Comparison of ENCODE assay signal across 8 cellular contexts in the genomic region with DNA sequence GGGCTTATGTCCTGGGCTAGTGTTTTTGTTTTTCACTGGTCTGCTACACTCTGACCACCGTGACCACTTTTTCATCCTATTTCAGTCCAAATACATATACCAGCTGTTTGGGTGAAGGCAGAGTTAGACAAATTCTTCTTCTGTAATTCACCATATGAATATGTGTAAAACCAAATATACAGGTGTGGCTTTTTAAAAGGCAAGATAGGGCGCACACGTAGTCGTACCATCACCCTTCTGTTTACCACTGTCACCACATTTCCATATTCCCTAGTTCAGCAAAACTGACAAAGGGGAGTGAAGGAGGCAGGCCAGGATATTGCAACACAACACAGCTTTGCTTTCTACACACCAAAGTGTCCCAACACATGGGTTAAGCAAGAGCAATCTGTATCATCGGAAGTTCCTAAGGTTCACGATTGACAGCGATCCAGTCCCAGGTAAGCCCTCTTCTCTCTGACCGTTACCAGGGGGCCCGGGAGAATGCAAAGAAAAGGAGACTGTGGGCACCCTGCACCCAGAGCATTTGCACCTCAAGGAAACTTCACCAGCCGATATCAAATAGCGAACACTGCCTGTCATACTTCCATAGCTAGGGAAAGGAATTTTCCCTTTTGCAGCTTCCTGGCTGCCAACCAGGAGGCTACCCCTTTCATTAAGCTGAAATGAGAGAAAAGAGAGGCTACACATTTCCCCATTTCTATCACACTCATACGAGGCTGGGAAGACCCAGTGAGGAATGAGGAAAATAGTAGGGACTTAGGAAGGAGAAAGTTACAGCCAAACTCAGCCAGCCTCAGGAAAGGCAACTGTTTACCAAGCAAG. TPM values are rescaled to one million over a fixed set of nuclear protein-coding genes. Genes with fewer than 3 reads are reported as not detected.
DNase-seq lines count a peak whose midpoint lies in the region; ATAC-seq and TF ChIP-seq lines count a peak whose summit lies in the region.

No MANE protein-coding gene starts in this region.

- no peak for TF ChIP-seq RAD21 in IMR-90 (IDR thresholded peaks at IDR 0.05; ENCODE audit: low read length)

- CTCF ChIA-PET in IMR-90 (lab: Yijun Ruan, JAX) = interaction anchor here (0.6 to 1.1 kb wide), 2 partner anchors 14 to 18 kb away, joined by 3 to 4 read pairs; no protein-coding TSS in a partner anchor

- H3K4me3 Mint-ChIP-seq in osteocyte (ENCODE audit: unreplicated experiment) = no peak overlapping the region

- H4K8ac ChIP-seq in IMR-90 (ENCODE audit: low read depth in 2 of 2, low read length in 2 of 2) = no peak overlapping the region

- H3K36me3 Mint-ChIP-seq in osteocyte (ENCODE audit: unreplicated experiment) = no peaks in the 10 kb centered on the region

- H3K4me1 ChIP-seq in IMR-90 (ENCODE audit: control insufficient read depth, insufficient read depth, low read length) = peaks cover 22% of the 10 kb centered on the region
- peaks cover 31% of the 10 kb centered on the region for H3K4me1 ChIP-seq in osteoblast (ENCODE audit: insufficient read depth, low read length)

- DNase-seq in GM12864 (ENCODE audit: low read depth) (peak; percentile 30), IMR-90 (peak; percentile 67), dorsolateral prefrontal cortex (no peak), osteoblast (ENCODE audit: insufficient read length, low spot score, missing footprints) (peak; percentile 75), osteocyte (ENCODE audit: extremely low spot score, unreplicated experiment) (no peak), HPDE6-E6E7 (ENCODE audit: extremely low spot score) (no peak), NAMALWA (ENCODE audit: low spot score) (no peak)

- peak overlapping the region; percentile 39; the same call in 1 of the 2 replicates for H3K23ac ChIP-seq in IMR-90 (ENCODE audit: low read depth, low read length)

- in situ Hi-C loops in IMR-90 (cut with MboI; ENCODE audit: low sequenced_read_pairs) = no loop called here

- H3K27ac Mint-ChIP-seq in osteocyte (ENCODE audit: unreplicated experiment) = no peak overlapping the region

- no peak overlapping the region for H3K4me3 ChIP-seq in GM12864 (ENCODE audit: low read depth, low read length)
- H3K4me3 ChIP-seq in IMR-90 (ENCODE audit: insufficient read depth, low read depth, low read length) = no peak overlapping the region
- H3K4me3 ChIP-seq in dorsolateral prefrontal cortex = peak overlapping the region in 8 of 59 donors; percentile 0 to 20 (median 15)
- H3K4me3 ChIP-seq in osteoblast (ENCODE audit: insufficient read depth, low read length) = peak overlapping the region; percentile 16

- peaks cover 11 to 96% of the 10 kb centered on the region in 2 experiments; a peak in 3 of 4 replicates for H3K79me1 ChIP-seq in IMR-90 (ENCODE audit: low read depth in 1 of 2, low read length in 2 of 2)

- H3K4me2 ChIP-seq in IMR-90 (ENCODE audit: low read depth, low read length) (peak overlapping the region; percentile 45), osteoblast (ENCODE audit: insufficient read depth, low read length) (peak overlapping the region; percentile 70)

- ATAC-seq in IMR-90 (ENCODE audit: low read depth) (peak; percentile 34), HG02852 (IDR thresholded peaks at IDR 0.05; ENCODE audit: unreplicated experiment) (no peak)

- POLR2A ChIA-PET in IMR-90 (lab: Charles Lee; ENCODE audit: unreplicated experiment) = no interaction called here

- H3K9me3 Mint-ChIP-seq in osteocyte (ENCODE audit: unreplicated experiment) = no peaks in the 10 kb centered on the region

- H2AK9ac ChIP-seq in IMR-90 (replicated peaks; ENCODE audit: low read depth, low read length, poor library complexity) = no peak overlapping the region

- no TSS peak for BruUV-seq in IMR-90 (replicated peaks; lab: Mats Ljungman, UMichigan)

- no peak overlapping the region for H2BK5ac ChIP-seq in IMR-90 (ENCODE audit: low read depth, low read length, poor library complexity, severe bottlenecking)

- intact Hi-C loops in IMR-90 (cut with micrococcal nuclease) (no loop called here), dorsolateral prefrontal cortex (cut with DNase I) (loop anchor here in 1 of 2 donors (5.0 kb wide), 1 partner anchor 85 kb away; no protein-coding TSS in a partner anchor)

- H2BK15ac ChIP-seq in IMR-90 (ENCODE audit: low read depth, low read length) = no peak overlapping the region

- H3K27ac ChIP-seq in IMR-90 (ENCODE audit: insufficient read depth, low read length) (no peak overlapping the region), dorsolateral prefrontal cortex (peak overlapping the region in 46 of 59 donors; percentile 1 to 68 (median 35)), osteoblast (ENCODE audit: low read depth, low read length) (no peak overlapping the region)

- no peak overlapping the region for H2BK20ac ChIP-seq in IMR-90 (ENCODE audit: low read depth, low read length)

- TF ChIP-seq POLR2A in IMR-90 (IDR thresholded peaks at IDR 0.05; ENCODE audit: low read depth, low read length) = no peak

- H3K27me3 Mint-ChIP-seq in osteocyte (ENCODE audit: unreplicated experiment) = no peaks in the 10 kb centered on the region

- no peak overlapping the region for H3K9ac ChIP-seq in IMR-90 (ENCODE audit: low read depth, low read length)

- H3K18ac ChIP-seq in IMR-90 (ENCODE audit: low read depth, low read length) = no peak overlapping the region

- no peaks in the 10 kb centered on the region for H3K27me3 ChIP-seq in IMR-90 (ENCODE audit: control insufficient read depth, insufficient read depth, low read length)
- no peaks in the 10 kb centered on the region for H3K27me3 ChIP-seq in dorsolateral prefrontal cortex
- H3K27me3 ChIP-seq in osteoblast (ENCODE audit: insufficient read depth, low read length) = no peaks in the 10 kb centered on the region

- H2AFZ ChIP-seq in IMR-90 (replicated peaks; ENCODE audit: low read length, poor library complexity) = no peak overlapping the region
- H2AFZ ChIP-seq in osteoblast (ENCODE audit: low read length) = no peak overlapping the region

- peaks cover 56% of the 10 kb centered on the region for H3K4me1 Mint-ChIP-seq in osteocyte (ENCODE audit: unreplicated experiment)

- no peak overlapping the region for H3K4ac ChIP-seq in IMR-90 (ENCODE audit: low read depth, low read length)

- H4K5ac ChIP-seq in IMR-90 (ENCODE audit: low read depth, low read length) = no peak overlapping the region

- no peak overlapping the region; the same call in 1 of the 2 replicates for H3K14ac ChIP-seq in IMR-90 (replicated peaks; ENCODE audit: low read depth, low read length)

- dilution Hi-C loops in IMR-90 (cut with HindIII; ENCODE audit: low sequenced_read_pairs, unreplicated experiment) = no loop called here

- no peak overlapping the region for H4K91ac ChIP-seq in IMR-90 (ENCODE audit: insufficient read depth, low read depth, low read length)

- no peak overlapping the region for H3K56ac ChIP-seq in IMR-90 (ENCODE audit: extremely low read depth, insufficient read depth, low read length)

- no peak overlapping the region for H2BK120ac ChIP-seq in IMR-90 (ENCODE audit: low read depth, low read length)

- no peak overlapping the region for H2AK5ac ChIP-seq in IMR-90 (ENCODE audit: low read depth, low read length)

- TF ChIP-seq CTCF in GM12864 (IDR thresholded peaks at IDR 0.05; ENCODE audit: low read depth, low read length, missing control alignments) (no peak), IMR-90 (conservative IDR thresholded peaks at IDR 0.05; ENCODE audit: low read depth, low read length) (no peak), dorsolateral prefrontal cortex (IDR thresholded peaks at IDR 0.05 in 54 of 56, conservative IDR thresholded peaks at IDR 0.05 in 2 of 56; ENCODE audit: low read depth in 1 of 56, partially characterized antibody in 56 of 56) (no peak), osteoblast (IDR thresholded peaks at IDR 0.05; ENCODE audit: extremely low read depth, low read depth, low read length) (no peak), osteocyte (IDR thresholded peaks at IDR 0.05) (no peak)

- no CpG with 5 or more reads among the region's 12 CpGs for WGBS in IMR-90 (ENCODE audit: extremely low coverage in 2 of 2, insufficient read length in 1 of 2), 2 experiments

- H4K20me1 ChIP-seq in IMR-90 (ENCODE audit: insufficient read depth, low read length) = peaks cover 100% of the 10 kb centered on the region
- peaks cover 93% of the 10 kb centered on the region for H4K20me1 ChIP-seq in osteoblast (ENCODE audit: insufficient read depth, low read length)

- H3K9me1 ChIP-seq in IMR-90 (ENCODE audit: insufficient read depth, low read length) = peaks cover 41% of the 10 kb centered on the region

- H3K9me3 ChIP-seq in IMR-90 (ENCODE audit: control insufficient read depth, insufficient read depth, low read length) = no peaks in the 10 kb centered on the region
- no peaks in the 10 kb centered on the region for H3K9me3 ChIP-seq in osteoblast (ENCODE audit: low read depth, low read length)

- H3K79me2 ChIP-seq in osteoblast (ENCODE audit: insufficient read depth, low read length) = peaks cover 98% of the 10 kb centered on the region

- 0 out of 2 replicates have a peak, but pooled peaks cover 5% of the 10 kb centered on the region for H3K36me3 ChIP-seq in IMR-90 (ENCODE audit: control insufficient read depth, insufficient read depth, low read length)
- H3K36me3 ChIP-seq in osteoblast (ENCODE audit: insufficient read depth, low read length) = no peaks in the 10 kb centered on the region

TF ChIP-seq in IMR-90, 13 proteins besides CTCF, POLR2A, EP300 and RAD21 (continues in another document):
- TF ChIP-seq CHD1 (IDR thresholded peaks at IDR 0.05; ENCODE audit: low read depth, low read length) (no peak), RFX5 (IDR thresholded peaks at IDR 0.05; ENCODE audit: low read depth, low read length) (no peak), MAFK (IDR thresholded peaks at IDR 0.05; ENCODE audit: low read depth, low read length) (peak; percentile 77), FOS (IDR thresholded peaks at IDR 0.05; ENCODE audit: low read depth, low read length) (no peak), CEBPB (IDR thresholded peaks at IDR 0.05; ENCODE audit: low read depth, low read length) (peak; percentile 98), RCOR1 (IDR thresholded peaks at IDR 0.05; ENCODE audit: insufficient replicate concordance, low read length) (no peak)
- TF ChIP-seq, protein P1, sequence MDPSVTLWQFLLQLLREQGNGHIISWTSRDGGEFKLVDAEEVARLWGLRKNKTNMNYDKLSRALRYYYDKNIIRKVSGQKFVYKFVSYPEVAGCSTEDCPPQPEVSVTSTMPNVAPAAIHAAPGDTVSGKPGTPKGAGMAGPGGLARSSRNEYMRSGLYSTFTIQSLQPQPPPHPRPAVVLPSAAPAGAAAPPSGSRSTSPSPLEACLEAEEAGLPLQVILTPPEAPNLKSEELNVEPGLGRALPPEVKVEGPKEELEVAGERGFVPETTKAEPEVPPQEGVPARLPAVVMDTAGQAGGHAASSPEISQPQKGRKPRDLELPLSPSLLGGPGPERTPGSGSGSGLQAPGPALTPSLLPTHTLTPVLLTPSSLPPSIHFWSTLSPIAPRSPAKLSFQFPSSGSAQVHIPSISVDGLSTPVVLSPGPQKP (IDR thresholded peaks at IDR 0.05; ENCODE audit: borderline replicate concordance, low read depth, low read length) = no peak

RNA-seq across cellular contexts. Expression of gene CREBBP, which starts 23.1 kb away (rescaled TPM):
- total RNA-seq in IMR-90 (2012; rRNA removed) (7.3 and 8.3 TPM in 2 replicates), dorsolateral prefrontal cortex (100 to 1,000 TPM in 50 of 120 experiments, 10 to 100 TPM in 70; 67.1 to 131 (median 97.4) TPM), osteoblast (28.2 and 30.9 TPM in 2 replicates), osteocyte (107 and 109 TPM in 2 replicates)
- 12.5 and 14.4 TPM in 2 replicates for polyA plus RNA-seq in IMR-90 (2012; rRNA removed)
- polyA plus RNA-seq in IMR-90 (2012; cell fraction: cytosol; rRNA removed) = 3.9 and 6.7 TPM in 2 replicates
- polyA plus RNA-seq in IMR-90 (2012; cell fraction: nucleus; rRNA removed; ENCODE audit: low replicate concordance) = 20.8 and 24.3 TPM in 2 replicates

Comparison
In these comparisons a context has a peak if more than half of its experiments do, and no peak if none do; other contexts are left out.
1. DNase-seq: peak in GM12864 (single experiment), IMR-90 (single experiment) and osteoblast (single experiment); none in dorsolateral prefrontal cortex (0 of 10), osteocyte (single experiment), HPDE6-E6E7 (single experiment) and NAMALWA (single experiment).
2. H3K27ac ChIP-seq: peak in dorsolateral prefrontal cortex (46 of 59); none in IMR-90 (single experiment) and osteoblast (single experiment).